ENCODE assay signal across 8 cellular contexts in the genomic region with DNA sequence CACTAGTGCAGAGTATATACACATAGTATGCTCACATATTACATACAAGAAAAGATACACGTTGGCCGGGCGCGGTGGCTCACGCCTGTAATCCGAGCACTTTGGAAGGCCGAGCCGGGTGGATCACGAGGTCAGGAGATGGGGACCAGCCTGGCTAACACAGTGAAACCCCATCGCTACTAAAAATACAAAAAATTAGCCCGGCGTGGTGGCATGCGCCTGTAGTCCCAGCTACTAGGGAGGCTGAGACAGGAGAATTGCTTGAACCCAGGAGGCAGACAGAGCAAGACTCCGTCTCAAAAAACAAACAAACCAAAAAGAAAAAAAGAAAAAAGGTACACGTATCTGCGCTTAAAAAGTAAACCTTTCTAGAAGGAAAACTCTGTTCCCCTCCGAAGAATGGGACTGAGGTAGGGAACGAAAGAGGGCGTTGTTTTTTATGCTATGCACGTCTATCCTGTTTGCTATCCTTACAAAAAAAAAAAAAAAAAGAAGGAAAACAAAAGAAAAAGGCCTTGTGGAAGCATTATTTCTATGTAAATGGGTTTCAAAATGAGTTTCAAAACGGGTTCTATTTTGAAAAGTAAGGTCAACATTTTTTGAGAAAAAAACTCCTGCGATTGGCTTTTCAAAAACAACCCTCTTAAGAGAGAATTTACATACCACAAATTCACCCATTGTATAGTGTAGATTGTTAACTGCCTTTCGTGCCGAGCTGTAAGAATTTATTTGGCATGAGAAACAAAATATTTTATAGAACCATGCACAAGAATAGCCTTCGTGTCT.
DNase-seq lines count a peak whose midpoint lies in the region; ATAC-seq and TF ChIP-seq lines count a peak whose summit lies in the region.

No MANE protein-coding gene starts in this region.

- DNase-seq in GM06990 (ENCODE audit: extremely low read depth, insufficient read length), result peak; percentile 38
- peak; percentile 46 for DNase-seq in NCI-H69 (lab: John Stamatoyannopoulos, UW)
- DNase-seq in cortex of kidney (lab: John Stamatoyannopoulos, UW), result no peak
- DNase-seq in NCI-H446 (lab: John Stamatoyannopoulos, UW), result no peak

- peak overlapping the region; percentile 95 to 99 for H3K9ac ChIP-seq in mucosa of rectum (ENCODE audit: low read depth in 1 of 2, low read length in 2 of 2)

- peaks cover 6 to 13% of the 10 kb centered on the region in 2 donors for H3K4me1 ChIP-seq in mucosa of rectum (ENCODE audit: control insufficient read depth in 2 of 2, insufficient read depth in 2 of 2, low read length in 2 of 2)

- H3K27me3 ChIP-seq in GM06990 (replicated peaks; ENCODE audit: control insufficient read depth, insufficient read depth, low read length) (no peaks in the 10 kb centered on the region), mucosa of rectum (ENCODE audit: control insufficient read depth in 2 of 2, insufficient read depth in 2 of 2, low read length in 2 of 2) (no peaks in the 10 kb centered on the region)

- H3K36me3 ChIP-seq in GM06990 (ENCODE audit: control insufficient read depth, insufficient read depth, low read length), result no peaks in the 10 kb centered on the region
- no peaks in the 10 kb centered on the region for H3K36me3 ChIP-seq in mucosa of rectum (ENCODE audit: control insufficient read depth in 2 of 2, insufficient read depth in 2 of 2, low read length in 2 of 2)

- peak overlapping the region; percentile 87 for H3K4me3 ChIP-seq in GM06990 (replicated peaks; ENCODE audit: low read depth, low read length)
- H3K4me3 ChIP-seq in mucosa of rectum (ENCODE audit: low read length in 2 of 2), result peak overlapping the region; percentile 87 to 93

- ATAC-seq in HG02840 (IDR thresholded peaks at IDR 0.05; ENCODE audit: low FRiP score, unreplicated experiment), result no peak
- ATAC-seq in HG03521 (IDR thresholded peaks at IDR 0.05; ENCODE audit: unreplicated experiment), result no peak

- H3K27ac ChIP-seq in cingulate gyrus (ENCODE audit: low read depth, low read length) (peak overlapping the region; percentile 69), mucosa of rectum (ENCODE audit: low read depth in 2 of 2, low read length in 2 of 2) (peak overlapping the region; percentile 97 to 99)

- no peaks in the 10 kb centered on the region for H3K9me3 ChIP-seq in mucosa of rectum (ENCODE audit: control insufficient read depth in 2 of 2, low read length in 2 of 2)

- TF ChIP-seq CTCF in GM06990 (IDR thresholded peaks at IDR 0.05; ENCODE audit: insufficient read depth, low read length, poor library complexity, severe bottlenecking), result no peak

Comparison
In these comparisons a context has a peak if more than half of its experiments do, and no peak if none do; other contexts are left out.
1. DNase-seq: peak in GM06990 (single experiment) and NCI-H69 (single experiment); none in cortex of kidney (single experiment) and NCI-H446 (0 of 2).